In genomic region chr10:70462349-70462984, GRCh38 we compare ENCODE assay signal across 11 cellular contexts. TPM values are rescaled to one million over a fixed set of nuclear protein-coding genes. Genes with fewer than 3 reads are reported as not detected.
A peak's percentile ranks its signal among the peaks of the same experiment; 100 is the strongest.
DNase-seq lines count a peak whose midpoint lies in the region; ATAC-seq and TF ChIP-seq lines count a peak whose summit lies in the region.
"Had no signal": no experiment of that assay in that cellular context is flagged by ENCODE, and none has a peak within 500 bp of the region (broad histone marks: within the 10 kb centered on the region; RNA-seq: fewer than 3 reads in every experiment).

No MANE protein-coding gene starts in this region.

- peak overlapping the region in 10 of 11 experiments; percentile 9 to 62 (median 30); a peak in 13 of 22 replicates for H3K4me2 ChIP-seq in BLaER1 treated with 17β-estradiol and CSF1 and Interleukin-3, amounts not matched to agents 10 nM and 100 nM

- H3K9me3 ChIP-seq in BLaER1 treated with 17β-estradiol and CSF1 and Interleukin-3, amounts not matched to agents 10 nM and 100 nM (replicated peaks in 1 of 11): no peaks in the 10 kb centered on the region

- H3K27me3 ChIP-seq in BLaER1 treated with 17β-estradiol and CSF1 and Interleukin-3, amounts not matched to agents 10 nM and 100 nM: peaks cover 9 to 27% (median 16%) of the 10 kb centered on the region in 11 experiments

- H3K36me3 ChIP-seq in BLaER1 treated with 17β-estradiol and CSF1 and Interleukin-3, amounts not matched to agents 10 nM and 100 nM: no peaks in the 10 kb centered on the region

- no peaks in the 10 kb centered on the region for H3K36me3 Mint-ChIP-seq in activated naive CD8-positive, alpha-beta T cell treated with anti-CD3 and anti-CD28 coated beads, Interleukin-2, amount 50 U/mL, for 24 hours (ENCODE audit: low read depth)

- no peak overlapping the region for H3K4me3 ChIP-seq in BLaER1 treated with 17β-estradiol and CSF1 and Interleukin-3, amounts not matched to agents 10 nM and 100 nM

- no peak for TF ChIP-seq CTCF in GM13976 (IDR thresholded peaks at IDR 0.05; ENCODE audit: borderline replicate concordance, control extremely low read depth, extremely low read depth, insufficient read depth, missing control alignments)

- peaks cover 25% of the 10 kb centered on the region for H3K27me3 Mint-ChIP-seq in activated naive CD8-positive, alpha-beta T cell treated with anti-CD3 and anti-CD28 coated beads, Interleukin-2, amount 50 U/mL, for 24 hours

- peaks cover 13 to 56% (median 30%) of the 10 kb centered on the region in 10 experiments for H3K4me1 ChIP-seq in BLaER1 treated with 17β-estradiol and CSF1 and Interleukin-3, amounts not matched to agents 10 nM and 100 nM

- peaks cover 0 to 4% (median 0%) of the 10 kb centered on the region in 11 experiments; a peak in 1 of 22 replicates for H4K20me1 ChIP-seq in BLaER1 treated with 17β-estradiol and CSF1 and Interleukin-3, amounts not matched to agents 10 nM and 100 nM

- H3K9me3 Mint-ChIP-seq in activated naive CD8-positive, alpha-beta T cell treated with anti-CD3 and anti-CD28 coated beads, Interleukin-2, amount 50 U/mL, for 24 hours: no peaks in the 10 kb centered on the region
- H3K9me3 Mint-ChIP-seq: stimulated activated naive CD8-positive, alpha-beta T cell treated with anti-CD3 and anti-CD28 coated beads, Interleukin-15, Interleukin-2, amounts not matched to agents 100 ng/mL and 50 ng/mL, for 24 hours had no signal

- ATAC-seq in GM18873 (IDR thresholded peaks at IDR 0.05; ENCODE audit: low FRiP score, unreplicated experiment): no peak
- no peak for ATAC-seq in activated naive CD8-positive, alpha-beta T cell treated with anti-CD3 and anti-CD28 coated beads, Interleukin-2, amount 50 U/mL, for 24 hours

- peaks cover 7% of the 10 kb centered on the region for H3K4me1 Mint-ChIP-seq in activated naive CD8-positive, alpha-beta T cell treated with anti-CD3 and anti-CD28 coated beads, Interleukin-2, amount 50 U/mL, for 24 hours

- peak; percentile 22 for DNase-seq in NCI-H2171 (lab: John Stamatoyannopoulos, UW)
- DNase-seq in dedifferentiated amniotic fluid mesenchymal stem cell (ENCODE audit: extremely low spot score): peak; percentile 20
- DNase-seq in occipital lobe (lab: John Stamatoyannopoulos, UW): peak; percentile 67
- no peak for DNase-seq in GM13976 (ENCODE audit: low spot score)
- no peak for DNase-seq in activated naive CD8-positive, alpha-beta T cell treated with anti-CD3 and anti-CD28 coated beads, Interleukin-2, amount 50 U/mL, for 24 hours
- no peak for DNase-seq in activated CD4-positive, alpha-beta T cell treated with anti-CD3 and anti-CD28 coated beads, Interleukin-2, amount 50 U/mL, for 1 hour
- DNase-seq: SHP77 treated with DMSO at 0.1 percent for 48 hours had no signal

- in situ Hi-C loops in GM13976 (cut with MboI; ENCODE audit: low sequenced_read_pairs, unreplicated experiment): loop anchor here (5.0 to 25.0 kb wide), 2 partner anchors 70 to 300 kb away; no protein-coding TSS in a partner anchor

- H3K4me3 Mint-ChIP-seq in activated naive CD8-positive, alpha-beta T cell treated with anti-CD3 and anti-CD28 coated beads, Interleukin-2, amount 50 U/mL, for 24 hours: no peak overlapping the region
- H3K4me3 Mint-ChIP-seq: stimulated activated naive CD8-positive, alpha-beta T cell treated with anti-CD3 and anti-CD28 coated beads, Interleukin-15, Interleukin-2, amounts not matched to agents 100 ng/mL and 50 ng/mL, for 24 hours had no signal

- H3K27ac Mint-ChIP-seq in activated naive CD8-positive, alpha-beta T cell treated with anti-CD3 and anti-CD28 coated beads, Interleukin-2, amount 50 U/mL, for 24 hours: no peak overlapping the region
- H3K27ac Mint-ChIP-seq: stimulated activated naive CD8-positive, alpha-beta T cell treated with anti-CD3 and anti-CD28 coated beads, Interleukin-15, Interleukin-2, amounts not matched to agents 100 ng/mL and 50 ng/mL, for 24 hours had no signal

- peak overlapping the region in 2 of 11 experiments; percentile 16 to 41; a peak in 1 of 22 replicates for H3K9ac ChIP-seq in BLaER1 treated with 17β-estradiol and CSF1 and Interleukin-3, amounts not matched to agents 10 nM and 100 nM
- H3K9ac ChIP-seq: parathyroid adenoma had no signal

- no peak overlapping the region for H3K27ac ChIP-seq in BLaER1 treated with 17β-estradiol and CSF1 and Interleukin-3, amounts not matched to agents 10 nM and 100 nM
- H3K27ac ChIP-seq: parathyroid adenoma had no signal

RNA-seq across cellular contexts. Expression of gene PALD1, which starts 16.1 kb away (rescaled TPM):
- total RNA-seq in occipital lobe: 8.9 TPM

RNA-seq across cellular contexts. Expression of gene NODAL, which starts 21.0 kb away (rescaled TPM):
- total RNA-seq in occipital lobe: 2.2 TPM

RNA-seq across cellular contexts. Expression of gene EIF4EBP2, which starts 58.5 kb away (rescaled TPM):
- total RNA-seq in occipital lobe: 62.5 TPM

Comparison
In these comparisons a context has a peak if more than half of its experiments do, and no peak if none do; other contexts are left out.
1. DNase-seq: peak in NCI-H2171 (single experiment), dedifferentiated amniotic fluid mesenchymal stem cell (single experiment) and occipital lobe (single experiment); none in GM13976 (single experiment), activated naive CD8-positive, alpha-beta T cell treated with anti-CD3 and anti-CD28 coated beads, Interleukin-2, amount 50 U/mL, for 24 hours (single experiment) and activated CD4-positive, alpha-beta T cell treated with anti-CD3 and anti-CD28 coated beads, Interleukin-2, amount 50 U/mL, for 1 hour (single experiment).